In genomic region chr7:132276252-132276651, GRCh38 we compare ENCODE assay signal across 2 cellular contexts.
A peak's percentile ranks its signal among the peaks of the same experiment; 100 is the strongest.
TF ChIP-seq lines count a peak whose summit lies in the region.

No MANE protein-coding gene starts in this region.

TF ChIP-seq in HEK293, 187 proteins besides CTCF, POLR2A, EP300 and RAD21 (continued from another document):
- 0 out of 2 replicates have a peak, but pooled peaks have one; percentile 26 for TF ChIP-seq KLF1 (tag by site-specific recombination; IDR thresholded peaks at IDR 0.05)
- no peak for TF ChIP-seq ZNF114 (tag by site-specific recombination; IDR thresholded peaks at IDR 0.05)
- no peak for TF ChIP-seq ZBTB17 (tag by site-specific recombination; IDR thresholded peaks at IDR 0.05)
- TF ChIP-seq ZNF26 (tag by site-specific recombination; IDR thresholded peaks at IDR 0.05) = no peak
- no peak for TF ChIP-seq ZNF175 (tag by site-specific recombination; IDR thresholded peaks at IDR 0.05)
- TF ChIP-seq WT1 (tag by site-specific recombination; IDR thresholded peaks at IDR 0.05) = no peak
- TF ChIP-seq, protein P1, sequence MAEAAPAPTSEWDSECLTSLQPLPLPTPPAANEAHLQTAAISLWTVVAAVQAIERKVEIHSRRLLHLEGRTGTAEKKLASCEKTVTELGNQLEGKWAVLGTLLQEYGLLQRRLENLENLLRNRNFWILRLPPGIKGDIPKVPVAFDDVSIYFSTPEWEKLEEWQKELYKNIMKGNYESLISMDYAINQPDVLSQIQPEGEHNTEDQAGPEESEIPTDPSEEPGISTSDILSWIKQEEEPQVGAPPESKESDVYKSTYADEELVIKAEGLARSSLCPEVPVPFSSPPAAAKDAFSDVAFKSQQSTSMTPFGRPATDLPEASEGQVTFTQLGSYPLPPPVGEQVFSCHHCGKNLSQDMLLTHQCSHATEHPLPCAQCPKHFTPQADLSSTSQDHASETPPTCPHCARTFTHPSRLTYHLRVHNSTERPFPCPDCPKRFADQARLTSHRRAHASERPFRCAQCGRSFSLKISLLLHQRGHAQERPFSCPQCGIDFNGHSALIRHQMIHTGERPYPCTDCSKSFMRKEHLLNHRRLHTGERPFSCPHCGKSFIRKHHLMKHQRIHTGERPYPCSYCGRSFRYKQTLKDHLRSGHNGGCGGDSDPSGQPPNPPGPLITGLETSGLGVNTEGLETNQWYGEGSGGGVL (tag by site-specific recombination; IDR thresholded peaks at IDR 0.05) = peak; percentile 35
- TF ChIP-seq ZNF112 (tag by site-specific recombination; IDR thresholded peaks at IDR 0.05) = no peak
- TF ChIP-seq ZNF24 (tag by site-specific recombination; IDR thresholded peaks at IDR 0.05) = no peak
- no peak for TF ChIP-seq ZNF140 (tag by site-specific recombination; IDR thresholded peaks at IDR 0.05)
- TF ChIP-seq IKZF3 (tag by site-specific recombination; IDR thresholded peaks at IDR 0.05) = no peak
- TF ChIP-seq ZFP37 (tag by site-specific recombination; IDR thresholded peaks at IDR 0.05) = no peak
TF ChIP-seq in HEK293: peak in this region for 3.

TF ChIP-seq in WTC11, 78 proteins besides CTCF, POLR2A, EP300 and RAD21 (continued from another document):
- TF ChIP-seq SOX15 (CRISPR knock-in tag; IDR thresholded peaks at IDR 0.05) (no peak), SMAD4 (CRISPR knock-in tag; IDR thresholded peaks at IDR 0.05) (no peak), GTF2I (CRISPR knock-in tag; conservative IDR thresholded peaks at IDR 0.05) (no peak), ELF4 (CRISPR knock-in tag; IDR thresholded peaks at IDR 0.05; ENCODE audit: low read depth) (no peak)
- TF ChIP-seq, protein P2, sequence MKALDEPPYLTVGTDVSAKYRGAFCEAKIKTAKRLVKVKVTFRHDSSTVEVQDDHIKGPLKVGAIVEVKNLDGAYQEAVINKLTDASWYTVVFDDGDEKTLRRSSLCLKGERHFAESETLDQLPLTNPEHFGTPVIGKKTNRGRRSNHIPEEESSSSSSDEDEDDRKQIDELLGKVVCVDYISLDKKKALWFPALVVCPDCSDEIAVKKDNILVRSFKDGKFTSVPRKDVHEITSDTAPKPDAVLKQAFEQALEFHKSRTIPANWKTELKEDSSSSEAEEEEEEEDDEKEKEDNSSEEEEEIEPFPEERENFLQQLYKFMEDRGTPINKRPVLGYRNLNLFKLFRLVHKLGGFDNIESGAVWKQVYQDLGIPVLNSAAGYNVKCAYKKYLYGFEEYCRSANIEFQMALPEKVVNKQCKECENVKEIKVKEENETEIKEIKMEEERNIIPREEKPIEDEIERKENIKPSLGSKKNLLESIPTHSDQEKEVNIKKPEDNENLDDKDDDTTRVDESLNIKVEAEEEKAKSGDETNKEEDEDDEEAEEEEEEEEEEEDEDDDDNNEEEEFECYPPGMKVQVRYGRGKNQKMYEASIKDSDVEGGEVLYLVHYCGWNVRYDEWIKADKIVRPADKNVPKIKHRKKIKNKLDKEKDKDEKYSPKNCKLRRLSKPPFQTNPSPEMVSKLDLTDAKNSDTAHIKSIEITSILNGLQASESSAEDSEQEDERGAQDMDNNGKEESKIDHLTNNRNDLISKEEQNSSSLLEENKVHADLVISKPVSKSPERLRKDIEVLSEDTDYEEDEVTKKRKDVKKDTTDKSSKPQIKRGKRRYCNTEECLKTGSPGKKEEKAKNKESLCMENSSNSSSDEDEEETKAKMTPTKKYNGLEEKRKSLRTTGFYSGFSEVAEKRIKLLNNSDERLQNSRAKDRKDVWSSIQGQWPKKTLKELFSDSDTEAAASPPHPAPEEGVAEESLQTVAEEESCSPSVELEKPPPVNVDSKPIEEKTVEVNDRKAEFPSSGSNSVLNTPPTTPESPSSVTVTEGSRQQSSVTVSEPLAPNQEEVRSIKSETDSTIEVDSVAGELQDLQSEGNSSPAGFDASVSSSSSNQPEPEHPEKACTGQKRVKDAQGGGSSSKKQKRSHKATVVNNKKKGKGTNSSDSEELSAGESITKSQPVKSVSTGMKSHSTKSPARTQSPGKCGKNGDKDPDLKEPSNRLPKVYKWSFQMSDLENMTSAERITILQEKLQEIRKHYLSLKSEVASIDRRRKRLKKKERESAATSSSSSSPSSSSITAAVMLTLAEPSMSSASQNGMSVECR (CRISPR knock-in tag; IDR thresholded peaks at IDR 0.05; ENCODE audit: borderline replicate concordance) = no peak
